In genomic region chr7:96996111-96996936, GRCh38 we compare ENCODE assay signal across 1 cellular context.
TF ChIP-seq lines count a peak whose summit lies in the region.

No MANE protein-coding gene starts in this region.

TF ChIP-seq in K562, 482 proteins besides CTCF, POLR2A, EP300 and RAD21:
- TF ChIP-seq, protein P1, sequence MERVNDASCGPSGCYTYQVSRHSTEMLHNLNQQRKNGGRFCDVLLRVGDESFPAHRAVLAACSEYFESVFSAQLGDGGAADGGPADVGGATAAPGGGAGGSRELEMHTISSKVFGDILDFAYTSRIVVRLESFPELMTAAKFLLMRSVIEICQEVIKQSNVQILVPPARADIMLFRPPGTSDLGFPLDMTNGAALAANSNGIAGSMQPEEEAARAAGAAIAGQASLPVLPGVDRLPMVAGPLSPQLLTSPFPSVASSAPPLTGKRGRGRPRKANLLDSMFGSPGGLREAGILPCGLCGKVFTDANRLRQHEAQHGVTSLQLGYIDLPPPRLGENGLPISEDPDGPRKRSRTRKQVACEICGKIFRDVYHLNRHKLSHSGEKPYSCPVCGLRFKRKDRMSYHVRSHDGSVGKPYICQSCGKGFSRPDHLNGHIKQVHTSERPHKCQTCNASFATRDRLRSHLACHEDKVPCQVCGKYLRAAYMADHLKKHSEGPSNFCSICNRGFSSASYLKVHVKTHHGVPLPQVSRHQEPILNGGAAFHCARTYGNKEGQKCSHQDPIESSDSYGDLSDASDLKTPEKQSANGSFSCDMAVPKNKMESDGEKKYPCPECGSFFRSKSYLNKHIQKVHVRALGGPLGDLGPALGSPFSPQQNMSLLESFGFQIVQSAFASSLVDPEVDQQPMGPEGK (CRISPR knock-in tag; IDR thresholded peaks at IDR 0.05; ENCODE audit: borderline replicate concordance), result no peak
- TF ChIP-seq SNRNP70 (optimal IDR thresholded peaks at IDR 0.05; ENCODE audit: low read depth, low read length) (no peak), EZH2 (IDR thresholded peaks at IDR 0.05; ENCODE audit: borderline replicate concordance, low read depth, low read length) (0 out of 2 replicates have a peak, but pooled peaks have one; percentile 57), SNIP1 (IDR thresholded peaks at IDR 0.05; ENCODE audit: low read depth) (no peak)
